In the genomic region with DNA sequence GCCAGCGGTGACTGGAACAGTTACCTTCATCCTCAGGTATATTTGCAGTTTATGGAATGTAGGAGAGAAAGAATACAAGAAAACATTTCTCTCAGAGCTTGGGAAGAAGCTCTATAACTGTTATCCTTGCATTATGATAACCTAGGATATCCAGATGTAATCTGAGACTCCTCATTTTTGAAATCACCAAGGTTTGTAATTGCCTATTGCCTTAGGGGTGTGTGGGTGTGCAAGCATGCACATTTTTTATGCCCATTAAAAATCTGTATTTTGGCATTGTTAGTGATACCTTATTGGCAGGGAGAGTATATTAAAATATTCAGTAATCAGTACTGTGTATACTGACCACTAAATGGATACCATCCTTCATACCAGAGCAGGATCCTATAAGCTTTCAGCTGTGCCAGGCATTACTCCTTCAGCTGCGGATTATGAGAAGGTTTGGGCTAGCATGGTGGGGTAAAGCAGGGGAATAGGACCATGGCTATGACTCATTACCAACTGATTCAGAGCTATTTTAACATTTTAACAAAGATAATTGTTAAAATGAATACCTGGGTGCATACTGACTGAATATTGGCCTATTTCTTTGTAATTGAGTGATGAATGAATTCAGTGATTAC, we compare ENCODE assay signal across 17 cellular contexts. TPM values are rescaled to one million over a fixed set of nuclear protein-coding genes. Genes with fewer than 3 reads are reported as not detected.
DNase-seq lines count a peak whose midpoint lies in the region; ATAC-seq and TF ChIP-seq lines count a peak whose summit lies in the region.
"Had no signal": no experiment of that assay in that cellular context is flagged by ENCODE, and none has a peak within 500 bp of the region (broad histone marks: within the 10 kb centered on the region; RNA-seq: fewer than 3 reads in every experiment).

No MANE protein-coding gene starts in this region.

- H3K27me3 Mint-ChIP-seq in brain = no peaks in the 10 kb centered on the region
- H3K27me3 Mint-ChIP-seq: activated CD4-positive, alpha-beta memory T cell treated with anti-CD3 and anti-CD28 coated beads for 36 hours had no signal

- peaks cover 9 to 19% (median 15%) of the 10 kb centered on the region in 5 experiments for H3K9me3 Mint-ChIP-seq in brain
- H3K9me3 Mint-ChIP-seq: activated CD4-positive, alpha-beta memory T cell treated with anti-CD3 and anti-CD28 coated beads for 36 hours had no signal

- H3F3A ChIP-seq in Loucy (ENCODE audit: low read depth) = no peaks in the 10 kb centered on the region; the same call in 1 of the 2 replicates

- ATAC-seq in lung (ENCODE audit: insufficient read depth, low FRiP score) (peak; percentile 14), GM21717 (IDR thresholded peaks at IDR 0.05; ENCODE audit: unreplicated experiment) (no peak)

- peak overlapping the region; percentile 21 for H3K4me3 ChIP-seq in Loucy (ENCODE audit: low read length, poor library complexity, severe bottlenecking)
- H3K4me3 ChIP-seq in lung = no peak overlapping the region
- H3K4me3 ChIP-seq: SK-N-MC, spleen, stomach had no signal

- DNase-seq in EL (peak; percentile 29), lung (ENCODE audit: low spot score) (no peak), NCI-H1105 (lab: John Stamatoyannopoulos, UW) (no peak), C1 segment of cervical spinal cord (lab: John Stamatoyannopoulos, UW) (no peak)
- no peak for DNase-seq in stimulated activated CD4-positive, alpha-beta T cell treated with anti-CD3 and anti-CD28 coated beads, Interleukin-2, amount 100 ng/mL, for 48 hours
- DNase-seq: activated CD4-positive, alpha-beta memory T cell treated with anti-CD3 and anti-CD28 coated beads for 36 hours; brain microvascular endothelial cell; COR-L47; H7; NCI-H146; NCI-H446; spleen; stomach had no signal

- no peaks in the 10 kb centered on the region for H3K9me2 ChIP-seq in Loucy (replicated peaks; ENCODE audit: low read depth, low read length)

- H4K20me1 ChIP-seq in Loucy (ENCODE audit: insufficient read depth, low read length, poor library complexity, severe bottlenecking) = peaks cover 74% of the 10 kb centered on the region

- H3K4me1 ChIP-seq in Loucy (ENCODE audit: insufficient read depth, low read length, poor library complexity, severe bottlenecking) = peaks cover 49% of the 10 kb centered on the region
- peaks cover 5 to 24% of the 10 kb centered on the region in 2 donors for H3K4me1 ChIP-seq in lung (ENCODE audit: control insufficient read depth in 2 of 2, insufficient read depth in 2 of 2, low read length in 2 of 2)

- H3K27ac Mint-ChIP-seq in brain = peak overlapping the region in 3 of 5 experiments; percentile 3 to 82 (median 18)
- H3K27ac Mint-ChIP-seq: activated CD4-positive, alpha-beta memory T cell treated with anti-CD3 and anti-CD28 coated beads for 36 hours had no signal

- H3K36me3 Mint-ChIP-seq in brain = peaks cover 34% of the 10 kb centered on the region

- H3K27me3 ChIP-seq in Loucy (ENCODE audit: insufficient read depth, low read length, poor library complexity, severe bottlenecking) = no peaks in the 10 kb centered on the region
- H3K27me3 ChIP-seq in lung (ENCODE audit: control insufficient read depth, insufficient read depth) = no peaks in the 10 kb centered on the region
- H3K27me3 ChIP-seq: brain microvascular endothelial cell, spleen, stomach had no signal

- H3K9me3 ChIP-seq in Loucy (ENCODE audit: insufficient read depth, low read depth, low read length) (no peaks in the 10 kb centered on the region; the same call in 1 of the 2 replicates), lung (ENCODE audit: control insufficient read depth in 2 of 2, insufficient read depth in 1 of 2, low read length in 1 of 2) (no peaks in the 10 kb centered on the region)
- H3K9me3 ChIP-seq: stomach had no signal

- peak overlapping the region; percentile 86 for H3K4me2 ChIP-seq in Loucy (ENCODE audit: low read depth, low read length, poor library complexity, severe bottlenecking)

- H3K9ac ChIP-seq in Loucy (ENCODE audit: low read depth, low read length, poor library complexity, severe bottlenecking) = no peak overlapping the region

- H3K36me3 ChIP-seq in Loucy (ENCODE audit: insufficient read depth, low read length) (peaks cover 15% of the 10 kb centered on the region; the same call in 1 of the 2 replicates), lung (ENCODE audit: control insufficient read depth in 2 of 2, insufficient read depth in 2 of 2, low read length in 2 of 2) (peaks cover 0 to 3% of the 10 kb centered on the region in 2 donors)

- H3K27ac ChIP-seq in lung (ENCODE audit: low read depth in 1 of 2, low read length in 1 of 2) = no peak overlapping the region
- H3K27ac ChIP-seq: brain microvascular endothelial cell, SK-N-MC, spleen had no signal

- no peak for TF ChIP-seq CTCF in Loucy (conservative IDR thresholded peaks at IDR 0.05; ENCODE audit: low read length)
- TF ChIP-seq CTCF in brain (conservative IDR thresholded peaks at IDR 0.05) = no peak
- TF ChIP-seq CTCF in lung (IDR thresholded peaks at IDR 0.05; ENCODE audit: control extremely low read depth, extremely low read depth) = no peak

- peaks cover 97% of the 10 kb centered on the region for H3K79me2 ChIP-seq in Loucy (ENCODE audit: insufficient read depth, low read length)

- peaks cover 67% of the 10 kb centered on the region for H3K4me1 Mint-ChIP-seq in brain

- WGBS in lung, 2 donors = 95 to 100% methylated on average over 2 of the region's 2 CpGs

- no peak overlapping the region for H3K4me3 Mint-ChIP-seq in brain
- H3K4me3 Mint-ChIP-seq: activated CD4-positive, alpha-beta memory T cell treated with anti-CD3 and anti-CD28 coated beads for 36 hours had no signal

- H2AFZ ChIP-seq in Loucy (ENCODE audit: low read length) = no peak overlapping the region

RNA-seq across cellular contexts. Expression of a gene that starts 8.4 kb away (rescaled TPM):
- 9.6 TPM for polyA plus RNA-seq in brain (ENCODE audit: insufficient read depth, low read depth, low replicate concordance)
- 10 to 100 TPM; 24.1 to 34.8 TPM for total RNA-seq in lung
- polyA plus RNA-seq in lung = 10 to 100 TPM in 1 of 2 donors, 1 to 10 TPM in 1; 8.0 to 12.6 TPM
